8 cellular contexts compared by ENCODE assay signal in genomic region chr19:13100031-13100588, GRCh38. TPM values are rescaled to one million over a fixed set of nuclear protein-coding genes. Genes with fewer than 3 reads are reported as not detected.
A peak's percentile ranks its signal among the peaks of the same experiment; 100 is the strongest.
DNase-seq lines count a peak whose midpoint lies in the region; ATAC-seq lines count a peak whose summit lies in the region.

No MANE protein-coding gene starts in this region.

- peak overlapping the region; percentile 95 to 98 (median 96) for H3K27ac Mint-ChIP-seq in IgD-negative memory B cell
- H3K27ac Mint-ChIP-seq in activated CD4-positive, alpha-beta memory T cell treated with anti-CD3 and anti-CD28 coated beads, Interleukin-2, amount 10 ng/mL, durations not matched to agents 7 days and 5 days = peak overlapping the region; percentile 91
- H3K27ac Mint-ChIP-seq in stimulated activated effector memory CD8-positive, alpha-beta T cell treated with anti-CD3 and anti-CD28 coated beads, Interleukin-12 subunit alpha, Interleukin-12 subunit beta, amount 100 ng/mL, for 72 hours = peak overlapping the region; percentile 95

- H3K4me3 Mint-ChIP-seq in IgD-negative memory B cell = peak overlapping the region; percentile 81 to 97 (median 90)
- peak overlapping the region; percentile 66 for H3K4me3 Mint-ChIP-seq in activated CD4-positive, alpha-beta memory T cell treated with anti-CD3 and anti-CD28 coated beads, Interleukin-2, amount 10 ng/mL, durations not matched to agents 7 days and 5 days
- peak overlapping the region; percentile 66 for H3K4me3 Mint-ChIP-seq in stimulated activated effector memory CD8-positive, alpha-beta T cell treated with anti-CD3 and anti-CD28 coated beads, Interleukin-12 subunit alpha, Interleukin-12 subunit beta, amount 100 ng/mL, for 72 hours

- POLR2A ChIA-PET in activated CD4-positive, alpha-beta memory T cell treated with anti-CD3 and anti-CD28 coated beads, Interleukin-2, amount 10 ng/mL, durations not matched to agents 7 days and 5 days (lab: Charles Lee) = interaction anchor here (0.6 to 2.1 kb wide), 17 partner anchors 18 to 308 kb away, joined by 3 to 16 read pairs (median 4); partner anchors contain the start of genes FARSA, IER2, NACC1 and STX10

- peaks cover 5% of the 10 kb centered on the region for H3K27me3 Mint-ChIP-seq in IgD-negative memory B cell
- H3K27me3 Mint-ChIP-seq in activated CD4-positive, alpha-beta memory T cell treated with anti-CD3 and anti-CD28 coated beads, Interleukin-2, amount 10 ng/mL, durations not matched to agents 7 days and 5 days = peaks cover 25% of the 10 kb centered on the region

- ATAC-seq in stimulated activated effector memory CD8-positive, alpha-beta T cell treated with anti-CD3 and anti-CD28 coated beads, Interleukin-12 subunit alpha, Interleukin-12 subunit beta, amount 100 ng/mL, for 72 hours = peak; percentile 94
- ATAC-seq in GM19467 (IDR thresholded peaks at IDR 0.05; ENCODE audit: unreplicated experiment) = no peak

- peaks cover 0 to 1% (median 0%) of the 10 kb centered on the region in 3 donors for H3K9me3 Mint-ChIP-seq in IgD-negative memory B cell
- H3K9me3 Mint-ChIP-seq in activated CD4-positive, alpha-beta memory T cell treated with anti-CD3 and anti-CD28 coated beads, Interleukin-2, amount 10 ng/mL, durations not matched to agents 7 days and 5 days = peaks cover 4% of the 10 kb centered on the region
- H3K9me3 Mint-ChIP-seq in stimulated activated effector memory CD8-positive, alpha-beta T cell treated with anti-CD3 and anti-CD28 coated beads, Interleukin-12 subunit alpha, Interleukin-12 subunit beta, amount 100 ng/mL, for 72 hours = no peaks in the 10 kb centered on the region

- peaks cover 20 to 26% (median 23%) of the 10 kb centered on the region in 3 donors for H3K4me1 Mint-ChIP-seq in IgD-negative memory B cell
- H3K4me1 Mint-ChIP-seq in activated CD4-positive, alpha-beta memory T cell treated with anti-CD3 and anti-CD28 coated beads, Interleukin-2, amount 10 ng/mL, durations not matched to agents 7 days and 5 days = peaks cover 63% of the 10 kb centered on the region
- H3K4me1 Mint-ChIP-seq in stimulated activated effector memory CD8-positive, alpha-beta T cell treated with anti-CD3 and anti-CD28 coated beads, Interleukin-12 subunit alpha, Interleukin-12 subunit beta, amount 100 ng/mL, for 72 hours = peaks cover 55% of the 10 kb centered on the region

- CTCF ChIA-PET in activated CD4-positive, alpha-beta memory T cell treated with anti-CD3 and anti-CD28 coated beads, Interleukin-2, amount 10 ng/mL, durations not matched to agents 7 days and 5 days (lab: Charles Lee) = interaction anchor here (0.6 to 1.3 kb wide), 4 partner anchors 49 to 215 kb away, joined by 3 read pairs; no protein-coding TSS in a partner anchor

- peaks cover 1% of the 10 kb centered on the region for H3K36me3 Mint-ChIP-seq in IgD-negative memory B cell
- peaks cover 11% of the 10 kb centered on the region for H3K36me3 Mint-ChIP-seq in activated CD4-positive, alpha-beta memory T cell treated with anti-CD3 and anti-CD28 coated beads, Interleukin-2, amount 10 ng/mL, durations not matched to agents 7 days and 5 days (ENCODE audit: low read depth)
- peaks cover 14% of the 10 kb centered on the region for H3K36me3 Mint-ChIP-seq in stimulated activated effector memory CD8-positive, alpha-beta T cell treated with anti-CD3 and anti-CD28 coated beads, Interleukin-12 subunit alpha, Interleukin-12 subunit beta, amount 100 ng/mL, for 72 hours

- peak; percentile 86 for DNase-seq in activated CD4-positive, alpha-beta memory T cell treated with anti-CD3 and anti-CD28 coated beads, Interleukin-2, amount 10 ng/mL, durations not matched to agents 7 days and 5 days
- DNase-seq in fibroblast of gingiva (ENCODE audit: low read depth) (peak; percentile 17), NCI-H526 treated with DMSO at 0.1 percent for 48 hours (lab: John Stamatoyannopoulos, UW) (no peak), SHP77 (lab: John Stamatoyannopoulos, UW) (no peak), NCI-H2081 treated with DMSO at 0.1 percent for 48 hours (lab: John Stamatoyannopoulos, UW) (no peak)
- DNase-seq in stimulated activated effector memory CD8-positive, alpha-beta T cell treated with anti-CD3 and anti-CD28 coated beads, Interleukin-12 subunit alpha, Interleukin-12 subunit beta, amount 100 ng/mL, for 72 hours (ENCODE audit: low spot score in 2 of 2) = peak; percentile 82 to 92

RNA-seq across cellular contexts. Expression of gene LYL1, which starts 2.5 kb away (rescaled TPM):
- polyA plus RNA-seq in IgD-negative memory B cell = 90.1 TPM
- 1 to 10 TPM; 5.7 to 6.2 TPM for total RNA-seq in activated CD4-positive, alpha-beta memory T cell treated with anti-CD3 and anti-CD28 coated beads, Interleukin-2, amount 10 ng/mL, durations not matched to agents 7 days and 5 days

RNA-seq across cellular contexts. Expression of gene TRMT1, which starts 16.4 kb away (rescaled TPM):
- polyA plus RNA-seq in IgD-negative memory B cell = 30.7 TPM
- total RNA-seq in activated CD4-positive, alpha-beta memory T cell treated with anti-CD3 and anti-CD28 coated beads, Interleukin-2, amount 10 ng/mL, durations not matched to agents 7 days and 5 days = 10 to 100 TPM; 29.4 to 29.7 TPM

RNA-seq across cellular contexts. Expression of gene NACC1, which starts 18.0 kb away (rescaled TPM):
- polyA plus RNA-seq in IgD-negative memory B cell = 2.7 TPM
- 10 to 100 TPM; 74.5 to 82.2 TPM for total RNA-seq in activated CD4-positive, alpha-beta memory T cell treated with anti-CD3 and anti-CD28 coated beads, Interleukin-2, amount 10 ng/mL, durations not matched to agents 7 days and 5 days

RNA-seq across cellular contexts. Expression of gene STX10, which starts 50.1 kb away (rescaled TPM):
- polyA plus RNA-seq in IgD-negative memory B cell = 52.8 TPM
- total RNA-seq in activated CD4-positive, alpha-beta memory T cell treated with anti-CD3 and anti-CD28 coated beads, Interleukin-2, amount 10 ng/mL, durations not matched to agents 7 days and 5 days = 10 to 100 TPM; 69.0 to 72.2 TPM

RNA-seq across cellular contexts. Expression of gene IER2, which starts 50.1 kb away (rescaled TPM):
- 350 TPM for polyA plus RNA-seq in IgD-negative memory B cell
- 100 to 1,000 TPM; 231 to 234 TPM for total RNA-seq in activated CD4-positive, alpha-beta memory T cell treated with anti-CD3 and anti-CD28 coated beads, Interleukin-2, amount 10 ng/mL, durations not matched to agents 7 days and 5 days

Comparison
In these comparisons a context has a peak if more than half of its experiments do, and no peak if none do; other contexts are left out.
1. DNase-seq: peak in activated CD4-positive, alpha-beta memory T cell treated with anti-CD3 and anti-CD28 coated beads, Interleukin-2, amount 10 ng/mL, durations not matched to agents 7 days and 5 days (single experiment), fibroblast of gingiva (single experiment) and stimulated activated effector memory CD8-positive, alpha-beta T cell treated with anti-CD3 and anti-CD28 coated beads, Interleukin-12 subunit alpha, Interleukin-12 subunit beta, amount 100 ng/mL, for 72 hours (2 of 2); none in NCI-H526 treated with DMSO at 0.1 percent for 48 hours (single experiment), SHP77 (0 of 2) and NCI-H2081 treated with DMSO at 0.1 percent for 48 hours (single experiment).
2. Peak in every context shown above with its lines, with median percentiles within 50 percentile points of each other: H3K27ac Mint-ChIP-seq and H3K4me3 Mint-ChIP-seq.